Comparison of ENCODE assay signal across 18 cellular contexts in genomic region chr1:165228676-165229075, GRCh38.
DNase-seq lines count a peak whose midpoint lies in the region; ATAC-seq and TF ChIP-seq lines count a peak whose summit lies in the region.
"Had no signal": no experiment of that assay in that cellular context is flagged by ENCODE, and none has a peak within 500 bp of the region (broad histone marks: within the 10 kb centered on the region; RNA-seq: fewer than 3 reads in every experiment).

No MANE protein-coding gene starts in this region.

- H3K27ac ChIP-seq in DND-41 (ENCODE audit: low read length) = no peak overlapping the region
- no peak overlapping the region for H3K27ac ChIP-seq in MM.1S (ENCODE audit: low read length)

- H3F3A ChIP-seq in MM.1S (ENCODE audit: insufficient read depth, low read length) = no peaks in the 10 kb centered on the region

- H3K79me2 ChIP-seq in DND-41 (ENCODE audit: insufficient read depth, low read length) = no peaks in the 10 kb centered on the region
- no peaks in the 10 kb centered on the region for H3K79me2 ChIP-seq in MM.1S (ENCODE audit: low read length)

- H3K27ac Mint-ChIP-seq in T-helper 2 cell treated with Interferon-gamma antibody and Interleukin-4, amounts not matched to agents 5 μg/mL and 100 μg/mL, for 36 hours = no peak overlapping the region
- H3K27ac Mint-ChIP-seq: activated naive CD4-positive, alpha-beta T cell treated with anti-CD3 and anti-CD28 coated beads, Interleukin-2, amount 50 U/mL, for 72 hours; stimulated activated naive CD8-positive, alpha-beta T cell treated with anti-CD3 and anti-CD28 coated beads, Interleukin-15, Interleukin-2, amounts not matched to agents 100 ng/mL and 50 ng/mL, for 24 hours had no signal

- H3K4me2 ChIP-seq in DND-41 (ENCODE audit: insufficient read depth, low read length) (no peak overlapping the region), MM.1S (ENCODE audit: low read depth, low read length) (no peak overlapping the region)

- no peaks in the 10 kb centered on the region for H3K36me3 Mint-ChIP-seq in T-helper 2 cell treated with Interferon-gamma antibody and Interleukin-4, amounts not matched to agents 5 μg/mL and 100 μg/mL, for 36 hours (ENCODE audit: low read depth)
- H3K36me3 Mint-ChIP-seq: activated naive CD4-positive, alpha-beta T cell treated with anti-CD3 and anti-CD28 coated beads, Interleukin-2, amount 50 U/mL, for 72 hours had no signal

- no peaks in the 10 kb centered on the region for H3K9me2 ChIP-seq in MM.1S (replicated peaks; ENCODE audit: insufficient read depth, low read length)

- H3K27me3 ChIP-seq in DND-41 (ENCODE audit: insufficient read depth, low read length, poor library complexity) (no peaks in the 10 kb centered on the region), MM.1S (replicated peaks; ENCODE audit: insufficient read depth, low read length) (no peaks in the 10 kb centered on the region)

- H3K4me1 Mint-ChIP-seq in T-helper 2 cell treated with Interferon-gamma antibody and Interleukin-4, amounts not matched to agents 5 μg/mL and 100 μg/mL, for 36 hours (ENCODE audit: low read depth) = no peaks in the 10 kb centered on the region

- no peak overlapping the region for H3K4me3 ChIP-seq in DND-41 (ENCODE audit: low read depth in 1 of 2, low read length in 2 of 2)
- H3K4me3 ChIP-seq in MM.1S (ENCODE audit: low read length) = no peak overlapping the region

- no peaks in the 10 kb centered on the region for H3K36me3 ChIP-seq in DND-41 (ENCODE audit: insufficient read depth, low read length)
- no peaks in the 10 kb centered on the region for H3K36me3 ChIP-seq in MM.1S (replicated peaks; ENCODE audit: insufficient read depth, low read length)

- H3K9me3 Mint-ChIP-seq in T-helper 2 cell treated with Interferon-gamma antibody and Interleukin-4, amounts not matched to agents 5 μg/mL and 100 μg/mL, for 36 hours = no peaks in the 10 kb centered on the region
- H3K9me3 Mint-ChIP-seq: activated naive CD4-positive, alpha-beta T cell treated with anti-CD3 and anti-CD28 coated beads, Interleukin-2, amount 50 U/mL, for 72 hours; stimulated activated naive CD8-positive, alpha-beta T cell treated with anti-CD3 and anti-CD28 coated beads, Interleukin-15, Interleukin-2, amounts not matched to agents 100 ng/mL and 50 ng/mL, for 24 hours had no signal

- peaks cover 4% of the 10 kb centered on the region for H3K27me3 Mint-ChIP-seq in T-helper 2 cell treated with Interferon-gamma antibody and Interleukin-4, amounts not matched to agents 5 μg/mL and 100 μg/mL, for 36 hours (ENCODE audit: low read depth)

- H3K4me1 ChIP-seq in DND-41 (ENCODE audit: insufficient read depth, low read length) (no peaks in the 10 kb centered on the region), MM.1S (ENCODE audit: low read length) (no peaks in the 10 kb centered on the region)

- H4K20me1 ChIP-seq in DND-41 (ENCODE audit: insufficient read depth, low read length) = no peaks in the 10 kb centered on the region
- H4K20me1 ChIP-seq in MM.1S (ENCODE audit: insufficient read depth, low read length) = no peaks in the 10 kb centered on the region

- DNase-seq in DND-41 = peak; percentile 24
- DNase-seq in MM.1S = peak; percentile 36
- DNase-seq in astrocyte of the hippocampus (ENCODE audit: low read depth, low spot score) = peak; percentile 34
- peak; percentile 46 for DNase-seq in iPS-NIHi7 (ENCODE audit: extremely low spot score)
- no peak for DNase-seq in activated naive CD4-positive, alpha-beta T cell (lab: John Stamatoyannopoulos, UW)
- no peak for DNase-seq in T-helper 2 cell treated with Interferon-gamma antibody and Interleukin-4, amounts not matched to agents 5 μg/mL and 100 μg/mL, for 36 hours (ENCODE audit: low spot score)
- DNase-seq in NCI-H526 (lab: John Stamatoyannopoulos, UW) = no peak
- DNase-seq: activated CD4-positive, alpha-beta T cell treated with anti-CD3 and anti-CD28 coated beads for 1 hour; DMS79; kidney; NCI-H2029 treated with DMSO at 0.1 percent for 48 hours; NCI-H526 treated with DMSO at 0.1 percent for 48 hours; posterior cingulate gyrus; RPMI8226; T-helper 1 cell had no signal

- H2AFZ ChIP-seq in DND-41 (ENCODE audit: low read depth, low read length) = no peak overlapping the region
- no peak overlapping the region for H2AFZ ChIP-seq in MM.1S (ENCODE audit: low read length)

- no peak for ATAC-seq in DND-41 (ENCODE audit: insufficient read depth, low read depth)
- ATAC-seq in HG03457 (IDR thresholded peaks at IDR 0.05; ENCODE audit: unreplicated experiment) = no peak
- ATAC-seq: activated naive CD4-positive, alpha-beta T cell treated with anti-CD3 and anti-CD28 coated beads, Interleukin-2, amount 50 U/mL, for 72 hours had no signal

- H3K4me3 Mint-ChIP-seq in T-helper 2 cell treated with Interferon-gamma antibody and Interleukin-4, amounts not matched to agents 5 μg/mL and 100 μg/mL, for 36 hours = no peak overlapping the region
- H3K4me3 Mint-ChIP-seq: stimulated activated naive CD8-positive, alpha-beta T cell treated with anti-CD3 and anti-CD28 coated beads, Interleukin-15, Interleukin-2, amounts not matched to agents 100 ng/mL and 50 ng/mL, for 24 hours had no signal

- H3K9ac ChIP-seq in DND-41 (ENCODE audit: low read depth, low read length) (no peak overlapping the region), MM.1S (ENCODE audit: low read length) (no peak overlapping the region)

- H3K9me3 ChIP-seq in DND-41 (ENCODE audit: insufficient read depth, low read length, severe bottlenecking) (no peaks in the 10 kb centered on the region), MM.1S (replicated peaks; ENCODE audit: insufficient read depth, low read length) (no peaks in the 10 kb centered on the region)

- no peak for TF ChIP-seq CTCF in DND-41 (IDR thresholded peaks at IDR 0.05; ENCODE audit: borderline replicate concordance, extremely low read depth, low read length, poor library complexity, severe bottlenecking)
- no peak for TF ChIP-seq CTCF in MM.1S (IDR thresholded peaks at IDR 0.05; ENCODE audit: low read length)

Comparison
In these comparisons a context has a peak if more than half of its experiments do, and no peak if none do; other contexts are left out.
1. DNase-seq: peak in DND-41 (single experiment), MM.1S (single experiment), astrocyte of the hippocampus (single experiment) and iPS-NIHi7 (single experiment); none in activated naive CD4-positive, alpha-beta T cell (0 of 4), T-helper 2 cell treated with Interferon-gamma antibody and Interleukin-4, amounts not matched to agents 5 μg/mL and 100 μg/mL, for 36 hours (single experiment) and NCI-H526 (0 of 2).